1 cellular context compared by ENCODE assay signal in the genomic region with DNA sequence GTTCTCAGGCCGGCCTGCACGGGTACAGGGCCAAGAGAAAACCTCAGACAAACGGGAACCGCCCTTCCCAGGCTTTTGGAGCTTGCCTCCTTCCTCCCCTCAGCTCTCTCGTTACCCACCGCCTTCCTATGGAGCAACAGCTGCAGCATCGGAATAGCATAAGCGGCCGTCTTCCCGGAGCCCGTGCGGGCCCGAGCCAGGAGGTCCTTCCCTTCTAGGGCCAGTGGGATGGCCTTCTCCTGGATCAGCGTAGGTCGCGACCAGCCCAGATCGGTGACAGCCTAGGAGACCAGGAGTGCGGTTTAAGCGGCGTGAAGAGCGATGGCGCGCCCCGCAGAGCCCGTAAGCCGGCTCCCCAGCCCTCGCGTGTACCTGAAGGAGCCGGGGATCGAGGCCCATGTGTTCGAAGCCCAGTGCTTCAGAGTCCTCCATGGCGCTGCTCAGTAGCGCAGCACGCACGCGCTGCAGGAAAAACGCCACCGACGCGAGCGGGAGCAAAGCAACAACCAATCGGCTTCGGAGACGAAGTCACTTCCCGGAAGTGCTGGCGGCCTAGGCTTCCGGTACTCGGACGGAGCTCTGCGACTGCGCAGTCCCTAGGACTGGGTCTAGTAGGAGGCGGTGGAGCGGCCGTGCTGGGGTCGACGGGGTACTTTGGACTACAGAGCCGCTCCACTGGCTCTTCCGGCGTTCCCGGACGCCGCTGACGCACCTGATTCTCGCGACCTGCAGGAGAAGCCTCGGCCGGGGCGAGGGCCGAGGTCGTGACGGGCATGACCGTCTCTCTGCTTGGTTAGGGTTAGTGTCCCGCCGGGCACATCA.
TF ChIP-seq lines count a peak whose summit lies in the region.

A gene with protein sequence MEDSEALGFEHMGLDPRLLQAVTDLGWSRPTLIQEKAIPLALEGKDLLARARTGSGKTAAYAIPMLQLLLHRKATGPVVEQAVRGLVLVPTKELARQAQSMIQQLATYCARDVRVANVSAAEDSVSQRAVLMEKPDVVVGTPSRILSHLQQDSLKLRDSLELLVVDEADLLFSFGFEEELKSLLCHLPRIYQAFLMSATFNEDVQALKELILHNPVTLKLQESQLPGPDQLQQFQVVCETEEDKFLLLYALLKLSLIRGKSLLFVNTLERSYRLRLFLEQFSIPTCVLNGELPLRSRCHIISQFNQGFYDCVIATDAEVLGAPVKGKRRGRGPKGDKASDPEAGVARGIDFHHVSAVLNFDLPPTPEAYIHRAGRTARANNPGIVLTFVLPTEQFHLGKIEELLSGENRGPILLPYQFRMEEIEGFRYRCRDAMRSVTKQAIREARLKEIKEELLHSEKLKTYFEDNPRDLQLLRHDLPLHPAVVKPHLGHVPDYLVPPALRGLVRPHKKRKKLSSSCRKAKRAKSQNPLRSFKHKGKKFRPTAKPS (minus strand): TSS at position 445 of the 822 bp plus-strand sequence. CDS start 13 bp downstream, at position 432.

TF ChIP-seq in HEK293, 187 proteins besides CTCF, POLR2A, EP300 and RAD21 (continued from another document):
- TF ChIP-seq, protein P1, sequence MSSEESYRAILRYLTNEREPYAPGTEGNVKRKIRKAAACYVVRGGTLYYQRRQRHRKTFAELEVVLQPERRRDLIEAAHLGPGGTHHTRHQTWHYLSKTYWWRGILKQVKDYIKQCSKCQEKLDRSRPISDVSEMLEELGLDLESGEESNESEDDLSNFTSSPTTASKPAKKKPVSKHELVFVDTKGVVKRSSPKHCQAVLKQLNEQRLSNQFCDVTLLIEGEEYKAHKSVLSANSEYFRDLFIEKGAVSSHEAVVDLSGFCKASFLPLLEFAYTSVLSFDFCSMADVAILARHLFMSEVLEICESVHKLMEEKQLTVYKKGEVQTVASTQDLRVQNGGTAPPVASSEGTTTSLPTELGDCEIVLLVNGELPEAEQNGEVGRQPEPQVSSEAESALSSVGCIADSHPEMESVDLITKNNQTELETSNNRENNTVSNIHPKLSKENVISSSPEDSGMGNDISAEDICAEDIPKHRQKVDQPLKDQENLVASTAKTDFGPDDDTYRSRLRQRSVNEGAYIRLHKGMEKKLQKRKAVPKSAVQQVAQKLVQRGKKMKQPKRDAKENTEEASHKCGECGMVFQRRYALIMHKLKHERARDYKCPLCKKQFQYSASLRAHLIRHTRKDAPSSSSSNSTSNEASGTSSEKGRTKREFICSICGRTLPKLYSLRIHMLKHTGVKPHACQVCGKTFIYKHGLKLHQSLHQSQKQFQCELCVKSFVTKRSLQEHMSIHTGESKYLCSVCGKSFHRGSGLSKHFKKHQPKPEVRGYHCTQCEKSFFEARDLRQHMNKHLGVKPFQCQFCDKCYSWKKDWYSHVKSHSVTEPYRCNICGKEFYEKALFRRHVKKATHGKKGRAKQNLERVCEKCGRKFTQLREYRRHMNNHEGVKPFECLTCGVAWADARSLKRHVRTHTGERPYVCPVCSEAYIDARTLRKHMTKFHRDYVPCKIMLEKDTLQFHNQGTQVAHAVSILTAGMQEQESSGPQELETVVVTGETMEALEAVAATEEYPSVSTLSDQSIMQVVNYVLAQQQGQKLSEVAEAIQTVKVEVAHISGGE (tag by site-specific recombination; conservative IDR thresholded peaks at IDR 0.05; ENCODE audit: low read depth), result peak; percentile 87
- TF ChIP-seq, protein P2, sequence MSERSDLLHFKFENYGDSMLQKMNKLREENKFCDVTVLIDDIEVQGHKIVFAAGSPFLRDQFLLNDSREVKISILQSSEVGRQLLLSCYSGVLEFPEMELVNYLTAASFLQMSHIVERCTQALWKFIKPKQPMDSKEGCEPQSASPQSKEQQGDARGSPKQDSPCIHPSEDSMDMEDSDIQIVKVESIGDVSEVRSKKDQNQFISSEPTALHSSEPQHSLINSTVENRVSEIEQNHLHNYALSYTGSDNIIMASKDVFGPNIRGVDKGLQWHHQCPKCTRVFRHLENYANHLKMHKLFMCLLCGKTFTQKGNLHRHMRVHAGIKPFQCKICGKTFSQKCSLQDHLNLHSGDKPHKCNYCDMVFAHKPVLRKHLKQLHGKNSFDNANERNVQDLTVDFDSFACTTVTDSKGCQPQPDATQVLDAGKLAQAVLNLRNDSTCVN (tag by site-specific recombination; optimal IDR thresholded peaks at IDR 0.05), result peak; percentile 73
- TF ChIP-seq, protein P3, sequence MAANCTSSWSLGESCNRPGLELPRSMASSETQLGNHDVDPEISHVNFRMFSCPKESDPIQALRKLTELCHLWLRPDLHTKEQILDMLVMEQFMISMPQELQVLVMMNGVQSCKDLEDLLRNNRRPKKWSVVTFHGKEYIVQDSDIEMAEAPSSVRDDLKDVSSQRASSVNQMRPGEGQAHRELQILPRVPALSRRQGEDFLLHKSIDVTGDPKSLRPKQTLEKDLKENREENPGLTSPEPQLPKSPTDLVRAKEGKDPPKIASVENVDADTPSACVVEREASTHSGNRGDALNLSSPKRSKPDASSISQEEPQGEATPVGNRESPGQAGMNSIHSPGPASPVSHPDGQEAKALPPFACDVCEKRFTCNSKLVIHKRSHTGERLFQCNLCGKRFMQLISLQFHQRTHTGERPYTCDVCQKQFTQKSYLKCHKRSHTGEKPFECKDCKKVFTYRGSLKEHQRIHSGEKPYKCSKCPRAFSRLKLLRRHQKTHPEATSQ (tag by site-specific recombination; IDR thresholded peaks at IDR 0.05), result no peak
- 0 out of 2 replicates have a peak, but pooled peaks have one; percentile 15 for TF ChIP-seq ZBTB20 (tag by site-specific recombination; IDR thresholded peaks at IDR 0.05)
- no peak for TF ChIP-seq IKZF3 (tag by site-specific recombination; IDR thresholded peaks at IDR 0.05)
- TF ChIP-seq, protein P4, sequence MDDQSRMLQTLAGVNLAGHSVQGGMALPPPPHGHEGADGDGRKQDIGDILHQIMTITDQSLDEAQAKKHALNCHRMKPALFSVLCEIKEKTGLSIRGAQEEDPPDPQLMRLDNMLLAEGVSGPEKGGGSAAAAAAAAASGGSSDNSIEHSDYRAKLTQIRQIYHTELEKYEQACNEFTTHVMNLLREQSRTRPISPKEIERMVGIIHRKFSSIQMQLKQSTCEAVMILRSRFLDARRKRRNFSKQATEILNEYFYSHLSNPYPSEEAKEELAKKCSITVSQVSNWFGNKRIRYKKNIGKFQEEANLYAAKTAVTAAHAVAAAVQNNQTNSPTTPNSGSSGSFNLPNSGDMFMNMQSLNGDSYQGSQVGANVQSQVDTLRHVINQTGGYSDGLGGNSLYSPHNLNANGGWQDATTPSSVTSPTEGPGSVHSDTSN (CRISPR knock-in tag; IDR thresholded peaks at IDR 0.05), result peak; percentile 84; the same call in 1 of the 2 replicates
- TF ChIP-seq BCL11A (tag by site-specific recombination; IDR thresholded peaks at IDR 0.05; ENCODE audit: low read depth), result peak; percentile 42; the same call in 1 of the 2 replicates
- TF ChIP-seq, protein P5, sequence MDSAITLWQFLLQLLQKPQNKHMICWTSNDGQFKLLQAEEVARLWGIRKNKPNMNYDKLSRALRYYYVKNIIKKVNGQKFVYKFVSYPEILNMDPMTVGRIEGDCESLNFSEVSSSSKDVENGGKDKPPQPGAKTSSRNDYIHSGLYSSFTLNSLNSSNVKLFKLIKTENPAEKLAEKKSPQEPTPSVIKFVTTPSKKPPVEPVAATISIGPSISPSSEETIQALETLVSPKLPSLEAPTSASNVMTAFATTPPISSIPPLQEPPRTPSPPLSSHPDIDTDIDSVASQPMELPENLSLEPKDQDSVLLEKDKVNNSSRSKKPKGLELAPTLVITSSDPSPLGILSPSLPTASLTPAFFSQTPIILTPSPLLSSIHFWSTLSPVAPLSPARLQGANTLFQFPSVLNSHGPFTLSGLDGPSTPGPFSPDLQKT (IDR thresholded peaks at IDR 0.05; ENCODE audit: borderline replicate concordance, low read depth, low read length), result 0 out of 2 replicates have a peak, but pooled peaks have one; percentile 28
- TF ChIP-seq SCRT2 (tag by site-specific recombination; IDR thresholded peaks at IDR 0.05), result peak; percentile 48; the same call in 1 of the 2 replicates
- TF ChIP-seq ZFP41 (tag by site-specific recombination; IDR thresholded peaks at IDR 0.05; ENCODE audit: borderline replicate concordance), result no peak
TF ChIP-seq in HEK293: peak in this region for 30.
